In genomic region chrX:119467842-119468185, GRCh38 we compare ENCODE assay signal across 8 cellular contexts. TPM values are rescaled to one million over a fixed set of nuclear protein-coding genes. Genes with fewer than 3 reads are reported as not detected.
DNase-seq lines count a peak whose midpoint lies in the region; ATAC-seq and TF ChIP-seq lines count a peak whose summit lies in the region.

No MANE protein-coding gene starts in this region.

- TF ChIP-seq CTCF in kidney epithelial cell (IDR thresholded peaks at IDR 0.05; ENCODE audit: insufficient read depth, low read length, poor library complexity, severe bottlenecking) (no peak), testis (IDR thresholded peaks at IDR 0.05) (no peak)

- no peak for DNase-seq in activated T-cell treated with anti-CD3 and anti-CD28 coated beads, Interleukin-2, amount 50 U/mL, for 4 hours
- no peak for DNase-seq in activated T-cell treated with anti-CD3 and anti-CD28 coated beads, Interleukin-2, amount 50 U/mL, for 1 hour
- no peak for DNase-seq in activated naive CD8-positive, alpha-beta T cell treated with anti-CD3 and anti-CD28 coated beads, Interleukin-2, amount 50 U/mL, for 24 hours
- DNase-seq in kidney epithelial cell (ENCODE audit: low read depth) (no peak), testis (no peak), NOMO-1 (lab: John Stamatoyannopoulos, UW; ENCODE audit: unreplicated experiment in 2 of 2) (no peak)

- H3K27ac ChIP-seq in testis, result peak overlapping the region; percentile 64 to 85

- peak overlapping the region; percentile 93 for H3K27ac Mint-ChIP-seq in activated naive CD8-positive, alpha-beta T cell treated with anti-CD3 and anti-CD28 coated beads, Interleukin-2, amount 50 U/mL, for 24 hours

- no peaks in the 10 kb centered on the region for H3K9me3 ChIP-seq in testis

- H3K27me3 Mint-ChIP-seq in activated T-cell treated with anti-CD3 and anti-CD28 coated beads, Interleukin-2, amount 50 U/mL, for 4 hours (ENCODE audit: low read depth), result no peaks in the 10 kb centered on the region
- no peaks in the 10 kb centered on the region for H3K27me3 Mint-ChIP-seq in activated naive CD8-positive, alpha-beta T cell treated with anti-CD3 and anti-CD28 coated beads, Interleukin-2, amount 50 U/mL, for 24 hours

- H3K4me3 ChIP-seq in kidney epithelial cell (ENCODE audit: low read depth, low read length) (peak overlapping the region; percentile 39), testis (peak overlapping the region; percentile 76 to 85)

- H3K36me3 Mint-ChIP-seq in activated T-cell treated with anti-CD3 and anti-CD28 coated beads, Interleukin-2, amount 50 U/mL, for 4 hours (ENCODE audit: insufficient read depth), result peaks cover 13% of the 10 kb centered on the region
- peaks cover 24% of the 10 kb centered on the region for H3K36me3 Mint-ChIP-seq in activated naive CD8-positive, alpha-beta T cell treated with anti-CD3 and anti-CD28 coated beads, Interleukin-2, amount 50 U/mL, for 24 hours (ENCODE audit: low read depth)

- TF ChIP-seq POLR2A in testis (IDR thresholded peaks at IDR 0.05), result no peak

- H3K27me3 ChIP-seq in kidney epithelial cell (ENCODE audit: control insufficient read depth, insufficient read depth, low read length), result no peaks in the 10 kb centered on the region
- H3K27me3 ChIP-seq in testis, result no peaks in the 10 kb centered on the region

- H3K9me3 Mint-ChIP-seq in activated T-cell treated with anti-CD3 and anti-CD28 coated beads, Interleukin-2, amount 50 U/mL, for 4 hours, result no peaks in the 10 kb centered on the region
- H3K9me3 Mint-ChIP-seq in activated naive CD8-positive, alpha-beta T cell treated with anti-CD3 and anti-CD28 coated beads, Interleukin-2, amount 50 U/mL, for 24 hours, result no peaks in the 10 kb centered on the region

- ATAC-seq in activated T-cell treated with anti-CD3 and anti-CD28 coated beads, Interleukin-2, amount 50 U/mL, for 4 hours, result no peak
- ATAC-seq in activated naive CD8-positive, alpha-beta T cell treated with anti-CD3 and anti-CD28 coated beads, Interleukin-2, amount 50 U/mL, for 24 hours, result no peak
- no peak for ATAC-seq in HG03025 (IDR thresholded peaks at IDR 0.05; ENCODE audit: low FRiP score, unreplicated experiment)
- no peak for ATAC-seq in HG03342 (IDR thresholded peaks at IDR 0.05; ENCODE audit: unreplicated experiment)

- intact Hi-C loops in testis (cut with DNase I; ENCODE audit: low total_unique reads), result no loop called here

- peaks cover 3% of the 10 kb centered on the region for H3K4me1 Mint-ChIP-seq in activated T-cell treated with anti-CD3 and anti-CD28 coated beads, Interleukin-2, amount 50 U/mL, for 4 hours (ENCODE audit: low read depth)
- peaks cover 14% of the 10 kb centered on the region for H3K4me1 Mint-ChIP-seq in activated naive CD8-positive, alpha-beta T cell treated with anti-CD3 and anti-CD28 coated beads, Interleukin-2, amount 50 U/mL, for 24 hours

- peak overlapping the region; percentile 91 for H3K4me3 Mint-ChIP-seq in activated T-cell treated with anti-CD3 and anti-CD28 coated beads, Interleukin-2, amount 50 U/mL, for 4 hours
- peak overlapping the region; percentile 85 for H3K4me3 Mint-ChIP-seq in activated naive CD8-positive, alpha-beta T cell treated with anti-CD3 and anti-CD28 coated beads, Interleukin-2, amount 50 U/mL, for 24 hours

- no peaks in the 10 kb centered on the region for H3K4me1 ChIP-seq in testis

- WGBS in testis, 2 donors, result 10 to 16% methylated on average over 6 to 8 of the region's 8 CpGs

- no peaks in the 10 kb centered on the region for H3K36me3 ChIP-seq in kidney epithelial cell (ENCODE audit: control insufficient read depth, insufficient read depth, low read length)
- H3K36me3 ChIP-seq in testis (ENCODE audit: low read depth, missing control alignments), result no peaks in the 10 kb centered on the region

RNA-seq across cellular contexts. Expression of gene SLC25A5, which starts 0.4 kb away (rescaled TPM):
- total RNA-seq in activated T-cell treated with anti-CD3 and anti-CD28 coated beads, Interleukin-2, amount 50 U/mL, for 4 hours, result 100 to 1,000 TPM; 619 to 710 (median 671) TPM
- total RNA-seq in kidney epithelial cell (274 and 335 TPM in 2 replicates), testis (100 to 1,000 TPM; 177 to 246 TPM)
- 172 TPM for polyA plus RNA-seq in testis (ENCODE audit: insufficient read depth, low read depth, low replicate concordance)
